ENCODE assay signal across 24 cellular contexts in genomic region chr15:65042776-65043322, GRCh38. TPM values are rescaled to one million over a fixed set of nuclear protein-coding genes. Genes with fewer than 3 reads are reported as not detected.
DNase-seq lines count a peak whose midpoint lies in the region; ATAC-seq and TF ChIP-seq lines count a peak whose summit lies in the region.
"Had no signal": no experiment of that assay in that cellular context is flagged by ENCODE, and none has a peak within 500 bp of the region (broad histone marks: within the 10 kb centered on the region; RNA-seq: fewer than 3 reads in every experiment).

No MANE protein-coding gene starts in this region.

- DNase-seq in HCT116 (ENCODE audit: low read depth, low spot score): no peak
- peak; percentile 27 for DNase-seq in endodermal cell
- DNase-seq in posterior vena cava (ENCODE audit: low spot score): peak; percentile 4
- DNase-seq in stimulated activated effector memory CD8-positive, alpha-beta T cell treated with anti-CD3 and anti-CD28 coated beads, Interleukin-12 subunit alpha, Interleukin-12 subunit beta, amount 100 ng/mL, for 72 hours (ENCODE audit: low spot score in 2 of 2): no peak
- DNase-seq in activated naive CD4-positive, alpha-beta T cell (lab: John Stamatoyannopoulos, UW): no peak
- DNase-seq: activated CD4-positive, alpha-beta T cell treated with anti-CD3 and anti-CD28 coated beads, Interleukin-2, amount 10 ng/mL, durations not matched to agents 24 days and 14 days; CD4-positive, alpha-beta T cell; DMS153; GDM1; left cardiac atrium; midbrain; MM.1S; NCI-H146; NCI-H748 treated with DMSO at 0.1 percent for 48 hours; SHP77 treated with DMSO at 0.1 percent for 48 hours; stimulated activated CD4-positive, alpha-beta T cell treated with anti-CD3 and anti-CD28 coated beads, Interleukin-15, amount 100 ng/mL, for 24 hours; T-helper 1 cell had no signal

- H3K36me3 Mint-ChIP-seq in endodermal cell (ENCODE audit: low read depth): no peaks in the 10 kb centered on the region
- no peaks in the 10 kb centered on the region for H3K36me3 Mint-ChIP-seq in stimulated activated effector memory CD8-positive, alpha-beta T cell treated with anti-CD3 and anti-CD28 coated beads, Interleukin-12 subunit alpha, Interleukin-12 subunit beta, amount 100 ng/mL, for 72 hours

- H4K20me1 ChIP-seq in HCT116 (ENCODE audit: insufficient read depth): no peaks in the 10 kb centered on the region

- CTCF ChIA-PET in HCT116 (lab: Charles Lee): interaction anchor here (0.6 to 1.3 kb wide), 3 partner anchors 12 to 488 kb away, joined by 3 to 4 read pairs (median 3); no protein-coding TSS in a partner anchor

- no peaks in the 10 kb centered on the region for H3K9me3 Mint-ChIP-seq in endodermal cell
- no peaks in the 10 kb centered on the region for H3K9me3 Mint-ChIP-seq in stimulated activated effector memory CD8-positive, alpha-beta T cell treated with anti-CD3 and anti-CD28 coated beads, Interleukin-12 subunit alpha, Interleukin-12 subunit beta, amount 100 ng/mL, for 72 hours
- H3K9me3 Mint-ChIP-seq: activated CD4-positive, alpha-beta T cell treated with anti-CD3 and anti-CD28 coated beads, Interleukin-2, amount 10 ng/mL, durations not matched to agents 24 days and 14 days; CD4-positive, alpha-beta T cell; dendritic cell treated with granulocyte-macrophage colony-stimulating factor and Interleukin-4, amounts not matched to agents 40 ng/mL and 50 ng/mL, for 4 days; GM23338 had no signal

- no peak overlapping the region for H3K27ac Mint-ChIP-seq in endodermal cell
- H3K27ac Mint-ChIP-seq in stimulated activated effector memory CD8-positive, alpha-beta T cell treated with anti-CD3 and anti-CD28 coated beads, Interleukin-12 subunit alpha, Interleukin-12 subunit beta, amount 100 ng/mL, for 72 hours: no peak overlapping the region
- H3K27ac Mint-ChIP-seq: activated CD4-positive, alpha-beta T cell treated with anti-CD3 and anti-CD28 coated beads, Interleukin-2, amount 10 ng/mL, durations not matched to agents 24 days and 14 days; CD4-positive, alpha-beta T cell; GM23338 had no signal

- H3K4me1 ChIP-seq in HCT116 (ENCODE audit: control insufficient read depth in 1 of 2, insufficient read depth in 2 of 2, low read length in 2 of 2) (peaks cover 13 to 30% of the 10 kb centered on the region in 2 experiments), endodermal cell (ENCODE audit: control insufficient read depth, insufficient read depth, low read length) (no peaks in the 10 kb centered on the region)
- H3K4me1 ChIP-seq: right atrium auricular region had no signal

- no TSS peak for BruUV-seq in HCT116 (replicated peaks; lab: Mats Ljungman, UMichigan)

- H3K9me2 ChIP-seq in HCT116 (ENCODE audit: insufficient read depth): no peaks in the 10 kb centered on the region

- H3K27me3 ChIP-seq in HCT116 (ENCODE audit: insufficient read depth, low read length) (no peaks in the 10 kb centered on the region), endodermal cell (ENCODE audit: control insufficient read depth, insufficient read depth, low read length, poor library complexity, severe bottlenecking) (no peaks in the 10 kb centered on the region)
- H3K27me3 ChIP-seq: gastroesophageal sphincter, right atrium auricular region had no signal

- POLR2A ChIA-PET in HCT116 (lab: Charles Lee): interaction anchor here (1.2 kb wide), 1 partner anchor 9 kb away, joined by 3 read pairs; no protein-coding TSS in a partner anchor

- H3K36me3 ChIP-seq in HCT116 (ENCODE audit: control insufficient read depth in 1 of 2, insufficient read depth in 2 of 2, low read length in 2 of 2) (no peaks in the 10 kb centered on the region), endodermal cell (ENCODE audit: control insufficient read depth, insufficient read depth, low read length) (no peaks in the 10 kb centered on the region)
- H3K36me3 ChIP-seq: right atrium auricular region had no signal

- TF ChIP-seq RAD21 in HCT116 (IDR thresholded peaks at IDR 0.05; ENCODE audit: low read depth): no peak

- 82 to 89% methylated on average over 3 to 4 of the region's 4 CpGs for WGBS in endodermal cell (ENCODE audit: insufficient coverage in 1 of 2, insufficient read length in 1 of 2), 2 experiments

- peaks cover 4% of the 10 kb centered on the region for H3K27me3 Mint-ChIP-seq in endodermal cell (ENCODE audit: insufficient read depth)
- H3K27me3 Mint-ChIP-seq: activated CD4-positive, alpha-beta T cell treated with anti-CD3 and anti-CD28 coated beads, Interleukin-2, amount 10 ng/mL, durations not matched to agents 24 days and 14 days; CD4-positive, alpha-beta T cell had no signal

- no peak overlapping the region for H3K4me3 Mint-ChIP-seq in endodermal cell
- H3K4me3 Mint-ChIP-seq in stimulated activated effector memory CD8-positive, alpha-beta T cell treated with anti-CD3 and anti-CD28 coated beads, Interleukin-12 subunit alpha, Interleukin-12 subunit beta, amount 100 ng/mL, for 72 hours: no peak overlapping the region
- H3K4me3 Mint-ChIP-seq: activated CD4-positive, alpha-beta T cell treated with anti-CD3 and anti-CD28 coated beads, Interleukin-2, amount 10 ng/mL, durations not matched to agents 24 days and 14 days; CD4-positive, alpha-beta T cell; dendritic cell treated with granulocyte-macrophage colony-stimulating factor and Interleukin-4, amounts not matched to agents 40 ng/mL and 50 ng/mL, for 4 days; GM23338 had no signal

- H3K9ac ChIP-seq in HCT116 (ENCODE audit: low read length) (no peak overlapping the region), endodermal cell (ENCODE audit: extremely low read depth, low read length, poor library complexity, severe bottlenecking) (no peak overlapping the region)

- RAD21 ChIA-PET in HCT116 (lab: Charles Lee; ENCODE audit: low non-redundant PET in 1 of 2, low total read pairs in 2 of 2, uncharacterized antibody in 2 of 2, unreplicated experiment in 2 of 2): no interaction called here

- no peaks in the 10 kb centered on the region for H3K4me1 Mint-ChIP-seq in endodermal cell
- H3K4me1 Mint-ChIP-seq in stimulated activated effector memory CD8-positive, alpha-beta T cell treated with anti-CD3 and anti-CD28 coated beads, Interleukin-12 subunit alpha, Interleukin-12 subunit beta, amount 100 ng/mL, for 72 hours: no peaks in the 10 kb centered on the region
- H3K4me1 Mint-ChIP-seq: GM23338 had no signal

- intact Hi-C loops in HCT116 (cut with micrococcal nuclease): no loop called here
- intact Hi-C loops in posterior vena cava (cut with DNase I): no loop called here

- no peak overlapping the region for H3K4me3 ChIP-seq in HCT116 (replicated peaks in 1 of 2; ENCODE audit: low read depth in 1 of 2, low read length in 2 of 2)
- no peak overlapping the region for H3K4me3 ChIP-seq in endodermal cell (ENCODE audit: low read length)
- H3K4me3 ChIP-seq: gastroesophageal sphincter, GM23338, right atrium auricular region had no signal

- H3K79me2 ChIP-seq in HCT116 (ENCODE audit: insufficient read depth, low read length): no peaks in the 10 kb centered on the region

- peak overlapping the region; percentile 6 for H2AFZ ChIP-seq in HCT116 (ENCODE audit: low read depth, low read length, poor library complexity, severe bottlenecking)
- H2AFZ ChIP-seq: GM23338 had no signal

- H3K9me3 ChIP-seq in HCT116 (ENCODE audit: control insufficient read depth in 1 of 2, insufficient read depth in 1 of 2, low read depth in 1 of 2, low read length in 2 of 2): no peaks in the 10 kb centered on the region
- H3K9me3 ChIP-seq in endodermal cell (ENCODE audit: control insufficient read depth, low read length): no peaks in the 10 kb centered on the region
- H3K9me3 ChIP-seq: gastroesophageal sphincter, right atrium auricular region had no signal

- H3K27ac ChIP-seq in HCT116 (ENCODE audit: low read depth, low read length) (no peak overlapping the region), endodermal cell (ENCODE audit: low read depth, low read length) (no peak overlapping the region)
- H3K27ac ChIP-seq: right atrium auricular region had no signal

- TF ChIP-seq POLR2A in HCT116 (IDR thresholded peaks at IDR 0.05; ENCODE audit: borderline replicate concordance, extremely low read depth, insufficient read depth, insufficient read length): no peak

- no peak for TF ChIP-seq CTCF in HCT116 (IDR thresholded peaks at IDR 0.05 in 2 of 3, conservative IDR thresholded peaks at IDR 0.05 in 1 of 3; ENCODE audit: borderline replicate concordance in 1 of 3, insufficient read depth in 1 of 3, low read depth in 2 of 3, low read length in 2 of 3)
- no peak for TF ChIP-seq CTCF in endodermal cell (conservative IDR thresholded peaks at IDR 0.05)

- no peak overlapping the region for H3K4me2 ChIP-seq in HCT116 (ENCODE audit: low read length)
- H3K4me2 ChIP-seq: GM23338 had no signal

- ATAC-seq in HCT116 (no peak), GM21515 (IDR thresholded peaks at IDR 0.05; ENCODE audit: unreplicated experiment) (no peak)
- no peak for ATAC-seq in stimulated activated effector memory CD8-positive, alpha-beta T cell treated with anti-CD3 and anti-CD28 coated beads, Interleukin-12 subunit alpha, Interleukin-12 subunit beta, amount 100 ng/mL, for 72 hours
- ATAC-seq: gastroesophageal sphincter, GM23338, left cardiac atrium had no signal

TF ChIP-seq in HCT116, 20 proteins besides CTCF, POLR2A, EP300 and RAD21 (continues in another document):
- TF ChIP-seq MAX (IDR thresholded peaks at IDR 0.05): no peak

RNA-seq across cellular contexts. Expression of gene SLC51B, which starts 2.3 kb away (rescaled TPM):
- total RNA-seq in HCT116 (2021; ENCODE audit: unreplicated experiment): not detected
- polyA plus RNA-seq in HCT116 (2012): not detected in 2 replicates
- not detected for total RNA-seq in endodermal cell
- polyA plus RNA-seq in endodermal cell (2013, experiment 1 of 2): not detected
- polyA plus RNA-seq in endodermal cell (2013, experiment 2 of 2): not detected
- total RNA-seq in posterior vena cava: not detected
- total RNA-seq: activated CD4-positive, alpha-beta T cell treated with anti-CD3 and anti-CD28 coated beads, Interleukin-2, amount 10 ng/mL, durations not matched to agents 24 days and 14 days; CD4-positive, alpha-beta T cell; gastroesophageal sphincter; GM23338; left cardiac atrium; right atrium auricular region; temporal lobe had no signal
- polyA plus RNA-seq: GM23338 had no signal

RNA-seq across cellular contexts. Expression of gene MTFMT, which starts 13.4 kb away (rescaled TPM):
- 30.4 TPM for total RNA-seq in HCT116 (2021; ENCODE audit: unreplicated experiment)
- polyA plus RNA-seq in HCT116 (2012): 12.8 and 13.4 TPM in 2 replicates
- total RNA-seq in endodermal cell: 10 to 100 TPM; 17.8 to 23.2 TPM
- polyA plus RNA-seq in endodermal cell (2013, experiment 1 of 2): 9.9 TPM
- 9.7 TPM for polyA plus RNA-seq in endodermal cell (2013, experiment 2 of 2)
- total RNA-seq in posterior vena cava: 10 to 100 TPM; 14.9 to 20.0 TPM

RNA-seq across cellular contexts. Expression of gene RASL12, which starts 24.9 kb away (rescaled TPM):
- total RNA-seq in HCT116 (2021; ENCODE audit: unreplicated experiment) (0.25 TPM), endodermal cell (10 to 100 TPM; 27.2 TPM), posterior vena cava (10 to 100 TPM; 82.4 to 93.9 TPM)
- not detected in 2 replicates for polyA plus RNA-seq in HCT116 (2012)
- 11.5 TPM for polyA plus RNA-seq in endodermal cell (2013, experiment 1 of 2)
- polyA plus RNA-seq in endodermal cell (2013, experiment 2 of 2): 11.1 TPM
- total RNA-seq: activated CD4-positive, alpha-beta T cell treated with anti-CD3 and anti-CD28 coated beads, Interleukin-2, amount 10 ng/mL, durations not matched to agents 24 days and 14 days; CD4-positive, alpha-beta T cell had no signal

RNA-seq across cellular contexts. Expression of gene KBTBD13, which starts 33.7 kb away (rescaled TPM):
- total RNA-seq in HCT116 (2021; ENCODE audit: unreplicated experiment): not detected
- not detected in 2 replicates for polyA plus RNA-seq in HCT116 (2012)
- total RNA-seq in endodermal cell: not detected
- polyA plus RNA-seq in endodermal cell (2013, experiment 1 of 2): not detected
- not detected for polyA plus RNA-seq in endodermal cell (2013, experiment 2 of 2)
- under 1 TPM; 0.37 to 0.57 TPM for total RNA-seq in posterior vena cava
- total RNA-seq: activated CD4-positive, alpha-beta T cell treated with anti-CD3 and anti-CD28 coated beads, Interleukin-2, amount 10 ng/mL, durations not matched to agents 24 days and 14 days; CD4-positive, alpha-beta T cell; gastroesophageal sphincter; GM23338; temporal lobe had no signal
- polyA plus RNA-seq: esophagus, GM23338 had no signal

RNA-seq across cellular contexts. Expression of gene SPG21, which starts 53.1 kb away (rescaled TPM):
- total RNA-seq in HCT116 (2021; ENCODE audit: unreplicated experiment): 72.7 TPM
- polyA plus RNA-seq in HCT116 (2012): 34.6 and 36.1 TPM in 2 replicates
- 10 to 100 TPM; 77.0 to 96.1 TPM for total RNA-seq in endodermal cell
- 88.1 TPM for polyA plus RNA-seq in endodermal cell (2013, experiment 1 of 2)
- polyA plus RNA-seq in endodermal cell (2013, experiment 2 of 2): 84.5 TPM
- 10 to 100 TPM; 65.8 to 78.2 TPM for total RNA-seq in posterior vena cava

Comparison
In these comparisons a context has a peak if more than half of its experiments do, and no peak if none do; other contexts are left out.
1. DNase-seq: peak in endodermal cell (single experiment) and posterior vena cava (single experiment); none in HCT116 (single experiment), stimulated activated effector memory CD8-positive, alpha-beta T cell treated with anti-CD3 and anti-CD28 coated beads, Interleukin-12 subunit alpha, Interleukin-12 subunit beta, amount 100 ng/mL, for 72 hours (0 of 2) and activated naive CD4-positive, alpha-beta T cell (0 of 4).
2. RNA of gene RASL12, which starts 24.9 kb away (total RNA-seq): 82.4 to 93.9 TPM in posterior vena cava and 27.2 TPM in endodermal cell; 0.25 TPM in HCT116 (single experiment); every median in the first group is over 10 times any median in the second.